In genomic region chr12:91863702-91864101, GRCh38 we compare ENCODE assay signal across 1 cellular context.
TF ChIP-seq lines count a peak whose summit lies in the region.

No MANE protein-coding gene starts in this region.

TF ChIP-seq in H1, 55 proteins besides CTCF, POLR2A, EP300 and RAD21:
- TF ChIP-seq SP2 (IDR thresholded peaks at IDR 0.05; ENCODE audit: low read length) = no peak
- no peak for TF ChIP-seq GTF2F1 (IDR thresholded peaks at IDR 0.05; ENCODE audit: borderline replicate concordance, low read depth, low read length)
- TF ChIP-seq SP1 (IDR thresholded peaks at IDR 0.05; ENCODE audit: low read depth, low read length) = no peak
- no peak for TF ChIP-seq NRF1 (IDR thresholded peaks at IDR 0.05; ENCODE audit: low read depth, low read length)
- TF ChIP-seq TEAD4 (IDR thresholded peaks at IDR 0.05; ENCODE audit: low read depth, low read length) = no peak
- TF ChIP-seq PHF8 (conservative IDR thresholded peaks at IDR 0.05; ENCODE audit: low read depth, low read length) = no peak
- no peak for TF ChIP-seq CBX5 (IDR thresholded peaks at IDR 0.05; ENCODE audit: low read depth, low read length)
- TF ChIP-seq E2F6 (IDR thresholded peaks at IDR 0.05) = no peak
- no peak for TF ChIP-seq CHD2 (IDR thresholded peaks at IDR 0.05; ENCODE audit: low read length)
- TF ChIP-seq RNF2 (IDR thresholded peaks at IDR 0.05; ENCODE audit: borderline replicate concordance, low read depth, low read length, missing control alignments, poor library complexity, severe bottlenecking) = no peak
- TF ChIP-seq NANOG (IDR thresholded peaks at IDR 0.05; ENCODE audit: insufficient read depth, low read depth, low read length, poor library complexity, severe bottlenecking) = no peak
- TF ChIP-seq EGR1 (IDR thresholded peaks at IDR 0.05; ENCODE audit: borderline replicate concordance, low read depth, low read length) = no peak
- no peak for TF ChIP-seq GABPA (IDR thresholded peaks at IDR 0.05; ENCODE audit: borderline replicate concordance, insufficient read depth, low read length)
- no peak for TF ChIP-seq ASH2L (IDR thresholded peaks at IDR 0.05; ENCODE audit: low read length)
- TF ChIP-seq CREB1 (IDR thresholded peaks at IDR 0.05) = no peak
TF ChIP-seq in H1: peak in this region for 0.
